Comparison of ENCODE assay signal across 1 cellular context in the genomic region with DNA sequence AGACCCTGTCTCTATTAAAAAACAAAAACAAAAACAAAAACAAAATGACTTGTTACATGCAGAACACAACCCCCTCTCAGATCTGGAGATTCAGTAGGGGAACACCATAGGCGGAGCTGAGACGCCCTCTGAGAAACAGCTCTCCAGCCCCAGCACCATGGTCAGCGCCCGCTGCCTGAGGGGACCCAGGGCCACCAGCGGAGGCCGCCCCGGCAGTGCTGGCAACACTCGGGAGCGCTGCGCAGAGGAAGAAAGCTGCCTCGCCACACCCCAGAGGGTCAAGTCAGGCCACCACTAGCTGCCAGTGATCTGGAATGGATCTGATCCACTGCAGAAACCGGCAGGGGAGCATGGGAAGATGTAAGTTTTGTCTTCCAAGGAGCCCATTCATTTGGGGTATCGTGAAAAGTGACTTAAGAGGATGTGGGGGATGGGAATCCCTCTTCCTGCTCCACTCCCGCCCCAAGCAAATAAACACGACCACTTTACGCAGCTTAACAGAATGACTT.
TF ChIP-seq lines count a peak whose summit lies in the region.

No MANE protein-coding gene starts in this region.

TF ChIP-seq in HCT116, 20 proteins besides CTCF, POLR2A, EP300 and RAD21 (continued from another document):
- TF ChIP-seq, protein P1, sequence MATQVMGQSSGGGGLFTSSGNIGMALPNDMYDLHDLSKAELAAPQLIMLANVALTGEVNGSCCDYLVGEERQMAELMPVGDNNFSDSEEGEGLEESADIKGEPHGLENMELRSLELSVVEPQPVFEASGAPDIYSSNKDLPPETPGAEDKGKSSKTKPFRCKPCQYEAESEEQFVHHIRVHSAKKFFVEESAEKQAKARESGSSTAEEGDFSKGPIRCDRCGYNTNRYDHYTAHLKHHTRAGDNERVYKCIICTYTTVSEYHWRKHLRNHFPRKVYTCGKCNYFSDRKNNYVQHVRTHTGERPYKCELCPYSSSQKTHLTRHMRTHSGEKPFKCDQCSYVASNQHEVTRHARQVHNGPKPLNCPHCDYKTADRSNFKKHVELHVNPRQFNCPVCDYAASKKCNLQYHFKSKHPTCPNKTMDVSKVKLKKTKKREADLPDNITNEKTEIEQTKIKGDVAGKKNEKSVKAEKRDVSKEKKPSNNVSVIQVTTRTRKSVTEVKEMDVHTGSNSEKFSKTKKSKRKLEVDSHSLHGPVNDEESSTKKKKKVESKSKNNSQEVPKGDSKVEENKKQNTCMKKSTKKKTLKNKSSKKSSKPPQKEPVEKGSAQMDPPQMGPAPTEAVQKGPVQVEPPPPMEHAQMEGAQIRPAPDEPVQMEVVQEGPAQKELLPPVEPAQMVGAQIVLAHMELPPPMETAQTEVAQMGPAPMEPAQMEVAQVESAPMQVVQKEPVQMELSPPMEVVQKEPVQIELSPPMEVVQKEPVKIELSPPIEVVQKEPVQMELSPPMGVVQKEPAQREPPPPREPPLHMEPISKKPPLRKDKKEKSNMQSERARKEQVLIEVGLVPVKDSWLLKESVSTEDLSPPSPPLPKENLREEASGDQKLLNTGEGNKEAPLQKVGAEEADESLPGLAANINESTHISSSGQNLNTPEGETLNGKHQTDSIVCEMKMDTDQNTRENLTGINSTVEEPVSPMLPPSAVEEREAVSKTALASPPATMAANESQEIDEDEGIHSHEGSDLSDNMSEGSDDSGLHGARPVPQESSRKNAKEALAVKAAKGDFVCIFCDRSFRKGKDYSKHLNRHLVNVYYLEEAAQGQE (IDR thresholded peaks at IDR 0.05; ENCODE audit: low read depth) = peak; percentile 74
